16 cellular contexts compared by ENCODE assay signal in genomic region chr19:42897729-42898128, GRCh38. TPM values are rescaled to one million over a fixed set of nuclear protein-coding genes. Genes with fewer than 3 reads are reported as not detected.
"Had no signal": no experiment of that assay in that cellular context is flagged by ENCODE, and none has a peak within 500 bp of the region (broad histone marks: within the 10 kb centered on the region; RNA-seq: fewer than 3 reads in every experiment).

No MANE protein-coding gene starts in this region.

RNA-seq across cellular contexts. Expression of gene PSG1, which starts 18.2 kb away (rescaled TPM):
- total RNA-seq: esophagus squamous epithelium; kidney epithelial cell; liver; lung microvascular endothelial cell; mesenteric fat pad; mononuclear cell; naive thymus-derived CD8-positive, alpha-beta T cell; psoas muscle; sciatic nerve; testis; tibial nerve; ureter had no signal

RNA-seq across cellular contexts. Expression of gene PSG6, which starts 20.0 kb away (rescaled TPM):
- total RNA-seq: epithelial cell of proximal tubule; esophagus squamous epithelium; hepatocyte; kidney epithelial cell; liver; lung microvascular endothelial cell; mesenteric fat pad; mononuclear cell; naive thymus-derived CD8-positive, alpha-beta T cell; osteoblast; psoas muscle; sciatic nerve; subcutaneous adipose tissue; testis; tibial nerve; ureter had no signal

RNA-seq across cellular contexts. Expression of gene PSG7, which starts 39.3 kb away (rescaled TPM):
- total RNA-seq: epithelial cell of proximal tubule; esophagus squamous epithelium; hepatocyte; kidney epithelial cell; liver; lung microvascular endothelial cell; mesenteric fat pad; naive thymus-derived CD8-positive, alpha-beta T cell; osteoblast; psoas muscle; sciatic nerve; subcutaneous adipose tissue; testis; tibial nerve; ureter had no signal
